Comparison of ENCODE assay signal across 9 cellular contexts in genomic region chr7:135091717-135092116, GRCh38. TPM values are rescaled to one million over a fixed set of nuclear protein-coding genes. Genes with fewer than 3 reads are reported as not detected.
"Had no signal": no experiment of that assay in that cellular context is flagged by ENCODE, and none has a peak within 500 bp of the region (broad histone marks: within the 10 kb centered on the region; RNA-seq: fewer than 3 reads in every experiment).

No MANE protein-coding gene starts in this region.

- ATAC-seq: GM12878 had no signal

- DNase-seq: GDM1, GF-D8 had no signal

- FAIRE-seq: G401.6, GM12878, GM12891, GM12892, GM18507, GM19239 had no signal

- H3K4me3 ChIP-seq: GM12878 had no signal

RNA-seq across cellular contexts. Expression of gene TMEM140, which starts 56.2 kb away (rescaled TPM):
- total RNA-seq: G401 had no signal
